19 cellular contexts compared by ENCODE assay signal in the genomic region with DNA sequence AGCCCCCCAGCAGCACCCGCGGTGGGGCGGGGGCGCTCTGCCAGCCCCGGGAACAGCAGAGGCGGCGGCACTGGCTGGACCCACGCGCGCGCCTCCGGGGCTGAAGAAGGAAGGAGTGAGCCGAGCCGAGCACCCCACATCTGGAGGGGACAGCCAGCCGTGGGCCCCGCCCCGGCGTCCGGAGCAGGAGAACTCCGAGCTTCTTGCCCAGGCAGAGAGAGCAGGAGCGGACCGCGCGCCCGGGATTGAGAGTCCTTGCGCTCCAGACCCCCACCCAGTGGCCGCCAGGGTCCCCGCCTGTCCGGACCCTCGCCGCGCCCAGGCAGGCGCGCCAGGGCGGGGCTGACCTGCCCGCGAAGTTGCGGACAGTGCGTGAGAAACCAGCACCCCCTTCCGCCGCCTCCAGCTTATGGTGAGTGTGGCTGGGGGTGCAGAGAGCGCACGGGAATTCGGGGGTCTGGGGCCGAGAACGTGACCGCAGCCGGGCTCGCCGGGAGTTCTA.
A peak's percentile ranks its signal among the peaks of the same experiment; 100 is the strongest.
DNase-seq lines count a peak whose midpoint lies in the region; ATAC-seq and TF ChIP-seq lines count a peak whose summit lies in the region.
"Had no signal": no experiment of that assay in that cellular context is flagged by ENCODE, and none has a peak within 500 bp of the region (broad histone marks: within the 10 kb centered on the region; RNA-seq: fewer than 3 reads in every experiment).

No MANE protein-coding gene starts in this region.

- H3K4me1 ChIP-seq in GM23338 (ENCODE audit: insufficient read depth) (no peaks in the 10 kb centered on the region), hepatocyte (ENCODE audit: insufficient read depth) (no peaks in the 10 kb centered on the region), HAP-1 (no peaks in the 10 kb centered on the region)
- H3K4me1 ChIP-seq: parathyroid adenoma had no signal

- H3K27ac Mint-ChIP-seq in GM23338 (no peak overlapping the region), neural crest cell (ENCODE audit: unreplicated experiment) (no peak overlapping the region)
- H3K27ac Mint-ChIP-seq: activated CD4-positive, alpha-beta T cell treated with anti-CD3 and anti-CD28 coated beads, Interleukin-2, amount 10 ng/mL, durations not matched to agents 7 days and 5 days; activated naive CD8-positive, alpha-beta T cell; effector memory CD8-positive, alpha-beta T cell had no signal

- H3K36me3 Mint-ChIP-seq in GM23338 (ENCODE audit: low read depth) (no peaks in the 10 kb centered on the region), neural crest cell (ENCODE audit: low read depth) (no peaks in the 10 kb centered on the region)
- H3K36me3 Mint-ChIP-seq: activated naive CD8-positive, alpha-beta T cell had no signal

- peak in 1 of 2 experiments; percentile 33; a peak in 2 of 4 replicates for TF ChIP-seq CTCF in GM23338 (conservative IDR thresholded peaks at IDR 0.05; ENCODE audit: low read depth in 2 of 2)
- no peak for TF ChIP-seq CTCF in WERI-Rb-1 (IDR thresholded peaks at IDR 0.05; ENCODE audit: low read depth, low read length)
- TF ChIP-seq CTCF in hepatocyte (IDR thresholded peaks at IDR 0.05; ENCODE audit: poor library complexity) = no peak
- peak; percentile 13 for TF ChIP-seq CTCF in neural crest cell (conservative IDR thresholded peaks at IDR 0.05)
- no peak for TF ChIP-seq CTCF in GM13977 (IDR thresholded peaks at IDR 0.05; ENCODE audit: extremely low read depth, insufficient read depth, missing control alignments)

- peak overlapping the region; percentile 84 for H3K4me3 Mint-ChIP-seq in GM23338
- H3K4me3 Mint-ChIP-seq in neural crest cell = no peak overlapping the region
- H3K4me3 Mint-ChIP-seq: activated CD4-positive, alpha-beta T cell treated with anti-CD3 and anti-CD28 coated beads, Interleukin-2, amount 10 ng/mL, durations not matched to agents 7 days and 5 days; activated naive CD8-positive, alpha-beta T cell; effector memory CD8-positive, alpha-beta T cell had no signal

- DNase-seq in GM23338 (ENCODE audit: low spot score) = peak; percentile 60
- peak; percentile 23 for DNase-seq in WERI-Rb-1
- no peak for DNase-seq in hepatocyte (ENCODE audit: low spot score)
- peak; percentile 4 for DNase-seq in neural crest cell (ENCODE audit: low read depth, low spot score)
- DNase-seq in GM13977 (ENCODE audit: low spot score) = no peak
- no peak for DNase-seq in NCI-H2081 (lab: John Stamatoyannopoulos, UW)
- no peak for DNase-seq in HAP-1 (ENCODE audit: low spot score in 2 of 2)
- DNase-seq: activated CD4-positive, alpha-beta T cell treated with anti-CD3 and anti-CD28 coated beads, Interleukin-2, amount 10 ng/mL, durations not matched to agents 7 days and 5 days; activated T-cell treated with anti-CD3 and anti-CD28 coated beads for 4 hours; effector memory CD8-positive, alpha-beta T cell; GF-D8; NCI-H2029; NCI-H524 treated with DMSO at 0.1 percent for 48 hours; stimulated activated CD4-positive, alpha-beta T cell treated with anti-CD3 and anti-CD28 coated beads, Interleukin-4, amount 100 ng/mL, for 1 hour had no signal

- in situ Hi-C loops in GM13977 (cut with MboI; ENCODE audit: low pct_unique_long_range_greater_than_20kb, low sequenced_read_pairs, unreplicated experiment) (no loop called here), HAP-1 (cut with MboI; ENCODE audit: low sequenced_read_pairs) (no loop called here)

- no peaks in the 10 kb centered on the region for H3F3A ChIP-seq in GM23338 (replicated peaks; ENCODE audit: low read depth)

- H3K79me2 ChIP-seq in GM23338 (replicated peaks; ENCODE audit: insufficient read depth) = no peaks in the 10 kb centered on the region
- no peaks in the 10 kb centered on the region for H3K79me2 ChIP-seq in hepatocyte
- H3K79me2 ChIP-seq: parathyroid adenoma had no signal

- H3K27ac ChIP-seq in GM23338 (ENCODE audit: low read depth) (no peak overlapping the region), WERI-Rb-1 (no peak overlapping the region), hepatocyte (no peak overlapping the region)
- H3K27ac ChIP-seq: heart left ventricle, parathyroid adenoma had no signal

- no peaks in the 10 kb centered on the region for H3K9me2 ChIP-seq in GM23338 (ENCODE audit: insufficient read depth)
- no peaks in the 10 kb centered on the region for H3K9me2 ChIP-seq in hepatocyte (replicated peaks; ENCODE audit: insufficient read depth)

- no peaks in the 10 kb centered on the region for H3K36me3 ChIP-seq in GM23338 (ENCODE audit: insufficient read depth)
- no peaks in the 10 kb centered on the region for H3K36me3 ChIP-seq in WERI-Rb-1
- H3K36me3 ChIP-seq in hepatocyte (replicated peaks; ENCODE audit: insufficient read depth, low read depth) = no peaks in the 10 kb centered on the region
- H3K36me3 ChIP-seq in HAP-1 (replicated peaks) = no peaks in the 10 kb centered on the region
- H3K36me3 ChIP-seq: heart left ventricle had no signal

- H3K27me3 Mint-ChIP-seq in GM23338 (ENCODE audit: insufficient read depth, low read depth, poor library complexity) (peaks cover 22% of the 10 kb centered on the region), neural crest cell (ENCODE audit: low read depth) (peaks cover 93% of the 10 kb centered on the region)

- H4K20me1 ChIP-seq in GM23338 (replicated peaks; ENCODE audit: insufficient read depth) (no peaks in the 10 kb centered on the region), hepatocyte (ENCODE audit: insufficient read depth, poor library complexity, severe bottlenecking) (no peaks in the 10 kb centered on the region)

- H3K9me3 Mint-ChIP-seq in GM23338 (no peaks in the 10 kb centered on the region), neural crest cell (no peaks in the 10 kb centered on the region)
- H3K9me3 Mint-ChIP-seq: activated CD4-positive, alpha-beta T cell treated with anti-CD3 and anti-CD28 coated beads, Interleukin-2, amount 10 ng/mL, durations not matched to agents 7 days and 5 days had no signal

- H3K27me3 ChIP-seq in GM23338 (ENCODE audit: insufficient read depth) = peaks cover 47% of the 10 kb centered on the region
- peaks cover 21% of the 10 kb centered on the region for H3K27me3 ChIP-seq in WERI-Rb-1 (ENCODE audit: insufficient read depth, low read depth, severe bottlenecking)
- peaks cover 56% of the 10 kb centered on the region for H3K27me3 ChIP-seq in hepatocyte
- H3K27me3 ChIP-seq in HAP-1 (ENCODE audit: low read depth) = no peaks in the 10 kb centered on the region

- peak overlapping the region; percentile 59 for H3K4me3 ChIP-seq in GM23338
- H3K4me3 ChIP-seq in WERI-Rb-1 (ENCODE audit: low read depth, low read length) = peak overlapping the region; percentile 50
- no peak overlapping the region for H3K4me3 ChIP-seq in hepatocyte
- H3K4me3 ChIP-seq in HAP-1 = no peak overlapping the region

- H3K4me2 ChIP-seq in GM23338 = peak overlapping the region; percentile 80
- H3K4me2 ChIP-seq in hepatocyte = peak overlapping the region; percentile 75

- WGBS in hepatocyte (ENCODE audit: low lambda C conversion rate, missing lambda C conversion rate) = 4% methylated on average over 41 of the region's 50 CpGs

- H2AFZ ChIP-seq in GM23338 = no peak overlapping the region; the same call in 1 of the 2 replicates
- H2AFZ ChIP-seq in hepatocyte = no peak overlapping the region
- H2AFZ ChIP-seq: parathyroid adenoma had no signal

- ATAC-seq in GM23338 (peak; percentile 84), GM18873 (IDR thresholded peaks at IDR 0.05; ENCODE audit: low FRiP score, unreplicated experiment) (no peak)
- ATAC-seq: effector memory CD8-positive, alpha-beta T cell; heart left ventricle; left lobe of liver had no signal

- no peaks in the 10 kb centered on the region for H3K9me3 ChIP-seq in WERI-Rb-1 (ENCODE audit: severe bottlenecking)
- no peaks in the 10 kb centered on the region for H3K9me3 ChIP-seq in hepatocyte (ENCODE audit: low read depth)
- no peaks in the 10 kb centered on the region for H3K9me3 ChIP-seq in HAP-1

- H3K4me1 Mint-ChIP-seq in GM23338 (peaks cover 5% of the 10 kb centered on the region; the same call in 2 of the 3 replicates), neural crest cell (no peaks in the 10 kb centered on the region)
- H3K4me1 Mint-ChIP-seq: activated CD4-positive, alpha-beta T cell treated with anti-CD3 and anti-CD28 coated beads, Interleukin-2, amount 10 ng/mL, durations not matched to agents 7 days and 5 days had no signal

TF ChIP-seq in GM23338, 12 proteins besides CTCF, POLR2A, EP300 and RAD21:
- TF ChIP-seq EZH2 (IDR thresholded peaks at IDR 0.05; ENCODE audit: low read depth, unreplicated experiment) = no peak

Comparison
In these comparisons a context has a peak if more than half of its experiments do, and no peak if none do; other contexts are left out.
1. DNase-seq: peak in GM23338 (single experiment), WERI-Rb-1 (single experiment) and neural crest cell (single experiment); none in hepatocyte (single experiment), GM13977 (single experiment), NCI-H2081 (0 of 2) and HAP-1 (0 of 2).
2. H3K4me3 ChIP-seq: peak in GM23338 (single experiment) and WERI-Rb-1 (single experiment); none in hepatocyte (single experiment) and HAP-1 (single experiment).